Comparison of ENCODE assay signal across 9 cellular contexts in the genomic region with DNA sequence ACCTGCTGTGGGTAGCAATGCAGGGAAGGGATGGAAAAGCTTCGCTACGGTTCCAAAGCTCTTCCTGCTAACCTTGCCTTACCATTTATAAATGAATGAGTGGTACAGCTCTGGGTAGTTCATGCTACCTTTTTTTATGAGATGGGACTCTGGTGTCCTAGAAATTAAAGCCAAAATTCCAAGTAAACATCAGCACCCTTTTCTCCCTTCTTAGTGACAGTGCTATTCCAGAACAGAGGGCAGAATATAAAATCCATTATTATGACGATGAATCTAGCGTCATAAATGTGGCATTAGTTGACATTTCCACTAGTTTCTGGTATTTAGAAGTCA. TPM values are rescaled to one million over a fixed set of nuclear protein-coding genes. Genes with fewer than 3 reads are reported as not detected.
DNase-seq lines count a peak whose midpoint lies in the region; ATAC-seq and TF ChIP-seq lines count a peak whose summit lies in the region.
"Had no signal": no experiment of that assay in that cellular context is flagged by ENCODE, and none has a peak within 500 bp of the region (broad histone marks: within the 10 kb centered on the region; RNA-seq: fewer than 3 reads in every experiment).

No MANE protein-coding gene starts in this region.

- H3K27me3 ChIP-seq in DOHH2 (ENCODE audit: control insufficient read depth, low read length) (no peaks in the 10 kb centered on the region), RWPE2 (ENCODE audit: insufficient read depth, poor library complexity, severe bottlenecking) (no peaks in the 10 kb centered on the region), esophagus muscularis mucosa (no peaks in the 10 kb centered on the region), rectal smooth muscle tissue (ENCODE audit: control insufficient read depth, insufficient read depth, low read length) (no peaks in the 10 kb centered on the region)

- no peak for TF ChIP-seq EP300 in esophagus muscularis mucosa (IDR thresholded peaks at IDR 0.05)

- peak overlapping the region; percentile 69 for H3K4me2 ChIP-seq in DOHH2 (ENCODE audit: low read length)

- H3K36me3 ChIP-seq in DOHH2 (ENCODE audit: control insufficient read depth, low read length) (peaks cover 15% of the 10 kb centered on the region), RWPE2 (ENCODE audit: low read depth) (peaks cover 19% of the 10 kb centered on the region), esophagus muscularis mucosa (peaks cover 0 to 14% (median 5%) of the 10 kb centered on the region in 4 donors), rectal smooth muscle tissue (ENCODE audit: control insufficient read depth, insufficient read depth, low read length) (no peaks in the 10 kb centered on the region)

- intact Hi-C loops in esophagus muscularis mucosa (cut with DNase I), result no loop called here

- no peaks in the 10 kb centered on the region for H3K9me3 ChIP-seq in DOHH2 (ENCODE audit: control insufficient read depth, insufficient read depth, low read length)
- no peaks in the 10 kb centered on the region for H3K9me3 ChIP-seq in RWPE2 (ENCODE audit: severe bottlenecking)
- no peaks in the 10 kb centered on the region for H3K9me3 ChIP-seq in esophagus muscularis mucosa

- DNase-seq in RWPE2 (ENCODE audit: low spot score) (no peak), esophagus muscularis mucosa (ENCODE audit: extremely low spot score) (no peak), GDM1 (lab: John Stamatoyannopoulos, UW) (no peak)

- H3K4me1 ChIP-seq in DOHH2 (ENCODE audit: control insufficient read depth, low read length) (peaks cover 13% of the 10 kb centered on the region), RWPE2 (ENCODE audit: insufficient read depth, poor library complexity, severe bottlenecking) (peaks cover 10% of the 10 kb centered on the region), esophagus muscularis mucosa (peaks cover 4 to 16% (median 12%) of the 10 kb centered on the region in 4 donors), rectal smooth muscle tissue (ENCODE audit: control insufficient read depth, insufficient read depth, low read length) (no peaks in the 10 kb centered on the region)

- peaks cover 12% of the 10 kb centered on the region for H3K79me2 ChIP-seq in DOHH2 (ENCODE audit: control insufficient read depth, low read length)

- no peak overlapping the region for H3K9ac ChIP-seq in rectal smooth muscle tissue (ENCODE audit: low read length)

- H3F3A ChIP-seq in DOHH2 (ENCODE audit: control insufficient read depth, insufficient read depth), result no peaks in the 10 kb centered on the region

- TF ChIP-seq CTCF in DOHH2 (IDR thresholded peaks at IDR 0.05; ENCODE audit: low read depth, low read length, poor library complexity, severe bottlenecking) (peak; percentile 6), RWPE2 (IDR thresholded peaks at IDR 0.05; ENCODE audit: poor library complexity, severe bottlenecking) (peak; percentile 59), esophagus muscularis mucosa (IDR thresholded peaks at IDR 0.05) (no peak)

- no peaks in the 10 kb centered on the region for H4K20me1 ChIP-seq in DOHH2 (ENCODE audit: control insufficient read depth, insufficient read depth, low read depth, low read length)

- no peak for ATAC-seq in RWPE2 (ENCODE audit: low read depth)
- ATAC-seq in HG02885 (IDR thresholded peaks at IDR 0.05; ENCODE audit: poor library complexity, unreplicated experiment), result no peak
- no peak for ATAC-seq in GM18520 (IDR thresholded peaks at IDR 0.05; ENCODE audit: unreplicated experiment)
- ATAC-seq in HG03565 (IDR thresholded peaks at IDR 0.05; ENCODE audit: unreplicated experiment), result no peak

- H3K27ac ChIP-seq in DOHH2 (ENCODE audit: low read depth, low read length), result no peak overlapping the region
- H3K27ac ChIP-seq in RWPE2 (ENCODE audit: poor library complexity, severe bottlenecking), result no peak overlapping the region
- H3K27ac ChIP-seq in esophagus muscularis mucosa (replicated peaks in 1 of 4), result peak overlapping the region; percentile 40 to 89 (median 86)
- no peak overlapping the region for H3K27ac ChIP-seq in rectal smooth muscle tissue (ENCODE audit: low read depth, low read length)

- WGBS in esophagus muscularis mucosa, result 14% methylated on average over 4 of the region's 4 CpGs

- no peak for TF ChIP-seq POLR2A in esophagus muscularis mucosa (IDR thresholded peaks at IDR 0.05; ENCODE audit: low read depth)

- H3K4me3 ChIP-seq in DOHH2 (ENCODE audit: low read length) (peak overlapping the region; percentile 91), RWPE2 (ENCODE audit: severe bottlenecking) (peak overlapping the region; percentile 93), esophagus muscularis mucosa (peak overlapping the region; percentile 74 to 94 (median 90)), rectal smooth muscle tissue (ENCODE audit: low read length) (peak overlapping the region; percentile 92)

- no peaks in the 10 kb centered on the region; the same call in 1 of the 2 replicates for H3K9me2 ChIP-seq in DOHH2 (replicated peaks; ENCODE audit: control insufficient read depth, low read length)

RNA-seq across cellular contexts. Expression of a gene that starts 0.4 kb away (rescaled TPM):
- 10 to 100 TPM in 3 of 4 donors, 1 to 10 TPM in 1; 7.9 to 17.0 (median 12.8) TPM for total RNA-seq in esophagus muscularis mucosa

RNA-seq across cellular contexts. Expression of a gene that starts 30.2 kb away (rescaled TPM):
- total RNA-seq in esophagus muscularis mucosa, result not detected
- total RNA-seq: left lobe of liver had no signal

Comparison
In these comparisons a context has a peak if more than half of its experiments do, and no peak if none do; other contexts are left out.
1. H3K27ac ChIP-seq: peak in esophagus muscularis mucosa (4 of 4); none in DOHH2 (single experiment), RWPE2 (single experiment) and rectal smooth muscle tissue (single experiment).
2. CTCF ChIP-seq: peak in DOHH2 (single experiment) and RWPE2 (single experiment); none in esophagus muscularis mucosa (0 of 3).
3. Peak in every context shown above with its lines, with median percentiles within 50 percentile points of each other: H3K4me3 ChIP-seq.